ENCODE assay signal across 9 cellular contexts in the genomic region with DNA sequence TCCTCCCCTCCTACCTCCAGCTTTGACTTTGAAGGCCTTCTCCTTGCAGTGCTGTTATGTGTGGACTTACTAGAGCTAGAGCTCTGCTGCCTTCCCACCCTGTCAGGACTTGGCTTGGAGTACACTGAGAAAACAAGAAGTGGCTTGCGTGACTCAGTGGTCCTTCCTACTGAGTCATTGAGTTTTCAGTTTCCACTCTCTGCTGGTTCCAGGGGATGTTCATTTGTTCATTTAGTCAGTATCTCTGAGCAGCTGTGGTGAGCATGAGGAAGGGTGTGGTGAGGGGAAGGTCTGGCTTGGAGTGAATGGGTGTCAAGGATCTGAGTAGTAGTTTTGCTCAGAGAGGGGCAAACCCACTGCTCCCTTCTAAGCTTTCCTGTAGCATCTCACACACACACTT. TPM values are rescaled to one million over a fixed set of nuclear protein-coding genes. Genes with fewer than 3 reads are reported as not detected.
DNase-seq lines count a peak whose midpoint lies in the region; ATAC-seq and TF ChIP-seq lines count a peak whose summit lies in the region.
"Had no signal": no experiment of that assay in that cellular context is flagged by ENCODE, and none has a peak within 500 bp of the region (broad histone marks: within the 10 kb centered on the region; RNA-seq: fewer than 3 reads in every experiment).

No MANE protein-coding gene starts in this region.

- ATAC-seq in GM21529 (IDR thresholded peaks at IDR 0.05; ENCODE audit: unreplicated experiment): peak; percentile 38

- DNase-seq in SIG-M5 (lab: John Stamatoyannopoulos, UW) (peak; percentile 92), astrocyte of the hippocampus (ENCODE audit: low read depth, low spot score) (peak; percentile 23), coronary artery (ENCODE audit: low spot score) (no peak), DMS153 (lab: John Stamatoyannopoulos, UW) (no peak), BE2C (no peak), HPDE6-E6E7 (ENCODE audit: extremely low spot score) (no peak)
- DNase-seq in stimulated activated CD4-positive, alpha-beta T cell treated with anti-CD3 and anti-CD28 coated beads, TNF-alpha, amount 100 ng/mL, for 1 hour (ENCODE audit: low read depth in 3 of 3, low spot score in 1 of 3): peak; percentile 13 to 29 (median 21)
- DNase-seq: heart right ventricle had no signal

- H3K4me1 ChIP-seq in BE2C: no peaks in the 10 kb centered on the region

- H3K36me3 ChIP-seq in BE2C: no peaks in the 10 kb centered on the region
- H3K36me3 ChIP-seq: heart right ventricle had no signal

- H3K4me3 ChIP-seq in coronary artery: no peak overlapping the region
- H3K4me3 ChIP-seq in BE2C (ENCODE audit: low read depth, low read length): no peak overlapping the region
- H3K4me3 ChIP-seq: heart right ventricle had no signal

- H3K27ac ChIP-seq in coronary artery: no peak overlapping the region

- H3K27me3 ChIP-seq in BE2C: no peaks in the 10 kb centered on the region
- H3K27me3 ChIP-seq: heart right ventricle had no signal

- no peaks in the 10 kb centered on the region for H3K9me3 ChIP-seq in BE2C

- TF ChIP-seq CTCF in coronary artery (IDR thresholded peaks at IDR 0.05) (no peak), BE2C (IDR thresholded peaks at IDR 0.05; ENCODE audit: low read depth, low read length) (no peak)

RNA-seq across cellular contexts. Expression of a gene that starts 17.2 kb away (rescaled TPM):
- polyA plus RNA-seq in BE2C (2012; ENCODE audit: insufficient read depth, insufficient read length, low read depth): 26.6 TPM

Comparison
In these comparisons a context has a peak if more than half of its experiments do, and no peak if none do; other contexts are left out.
1. DNase-seq: peak in SIG-M5 (single experiment), astrocyte of the hippocampus (single experiment) and stimulated activated CD4-positive, alpha-beta T cell treated with anti-CD3 and anti-CD28 coated beads, TNF-alpha, amount 100 ng/mL, for 1 hour (3 of 3); none in coronary artery (single experiment), DMS153 (single experiment), BE2C (single experiment) and HPDE6-E6E7 (single experiment).